8 cellular contexts compared by ENCODE assay signal in the genomic region with DNA sequence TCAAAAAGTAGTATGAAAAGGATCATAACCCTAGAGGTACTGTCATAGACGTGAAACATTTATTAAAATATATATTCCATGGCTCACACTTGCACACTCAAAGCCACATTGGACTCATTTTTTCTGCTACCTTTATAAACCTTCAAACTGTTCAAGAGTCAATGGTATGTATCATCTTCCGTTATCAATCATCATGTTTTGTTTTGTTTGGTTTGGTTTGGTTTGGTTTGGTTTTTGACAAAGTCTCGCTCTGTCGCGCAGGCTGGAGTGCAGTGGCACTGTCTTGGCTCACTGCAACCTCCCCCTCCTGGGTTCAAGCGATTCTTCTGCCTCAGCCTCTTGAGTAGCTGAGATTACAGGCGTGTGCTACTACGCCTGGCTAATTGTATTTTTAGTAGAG. TPM values are rescaled to one million over a fixed set of nuclear protein-coding genes. Genes with fewer than 3 reads are reported as not detected.
DNase-seq lines count a peak whose midpoint lies in the region; ATAC-seq and TF ChIP-seq lines count a peak whose summit lies in the region.

No MANE protein-coding gene starts in this region.

- H3K27ac ChIP-seq in esophagus squamous epithelium: peak overlapping the region in 2 of 4 donors; percentile 93 to 98

- WGBS in esophagus squamous epithelium, 2 donors: 54 to 67% methylated on average over 8 of the region's 8 CpGs

- no peak for TF ChIP-seq POLR2A in esophagus squamous epithelium (IDR thresholded peaks at IDR 0.05)

- no peaks in the 10 kb centered on the region for H3K9me3 ChIP-seq in esophagus squamous epithelium

- no peaks in the 10 kb centered on the region for H3K27me3 ChIP-seq in esophagus squamous epithelium

- DNase-seq in GM13977 (ENCODE audit: low spot score): peak; percentile 39
- DNase-seq in activated CD4-positive, alpha-beta T cell treated with anti-CD3 and anti-CD28 coated beads, Interleukin-2, amount 50 U/mL, for 48 hours: peak; percentile 59 to 71
- DNase-seq in esophagus squamous epithelium (lab: John Stamatoyannopoulos, UW): no peak
- DNase-seq in stimulated activated CD4-positive, alpha-beta T cell treated with anti-CD3 and anti-CD28 coated beads, Interleukin-2, amount 100 ng/mL, for 24 hours: peak; percentile 60 to 67
- no peak for DNase-seq in amygdala (lab: John Stamatoyannopoulos, UW)

- intact Hi-C loops in esophagus squamous epithelium (cut with DNase I): no loop called here

- peak overlapping the region in 3 of 4 donors; percentile 79 to 99 (median 80) for H3K4me3 ChIP-seq in esophagus squamous epithelium

- ATAC-seq in HG02623 (IDR thresholded peaks at IDR 0.05; ENCODE audit: unreplicated experiment) (no peak), GM21526 (IDR thresholded peaks at IDR 0.05; ENCODE audit: low FRiP score, unreplicated experiment) (no peak), GM18873 (IDR thresholded peaks at IDR 0.05; ENCODE audit: low FRiP score, unreplicated experiment) (no peak)

- H3K4me1 ChIP-seq in esophagus squamous epithelium: peaks cover 6 to 57% (median 14%) of the 10 kb centered on the region in 3 donors

- in situ Hi-C loops in GM13977 (cut with MboI; ENCODE audit: low pct_unique_long_range_greater_than_20kb, low sequenced_read_pairs, unreplicated experiment): no loop called here

- TF ChIP-seq CTCF in GM13977 (IDR thresholded peaks at IDR 0.05; ENCODE audit: extremely low read depth, insufficient read depth, missing control alignments) (no peak), esophagus squamous epithelium (IDR thresholded peaks at IDR 0.05) (no peak)

- H3K36me3 ChIP-seq in esophagus squamous epithelium: no peaks in the 10 kb centered on the region

RNA-seq across cellular contexts. Expression of gene IFNAR2, which starts 1.8 kb away (rescaled TPM):
- total RNA-seq in esophagus squamous epithelium: 10 to 100 TPM in 1 of 4 donors, 1 to 10 TPM in 3; 4.0 to 13.3 (median 7.0) TPM

RNA-seq across cellular contexts. Expression of gene IL10RB, which starts 34.6 kb away (rescaled TPM):
- 10 to 100 TPM; 28.1 to 47.7 (median 32.3) TPM for total RNA-seq in esophagus squamous epithelium

Comparison
In these comparisons a context has a peak if more than half of its experiments do, and no peak if none do; other contexts are left out.
1. DNase-seq: peak in GM13977 (single experiment), activated CD4-positive, alpha-beta T cell treated with anti-CD3 and anti-CD28 coated beads, Interleukin-2, amount 50 U/mL, for 48 hours (2 of 2) and stimulated activated CD4-positive, alpha-beta T cell treated with anti-CD3 and anti-CD28 coated beads, Interleukin-2, amount 100 ng/mL, for 24 hours (2 of 2); none in esophagus squamous epithelium (single experiment) and amygdala (0 of 56).